Comparison of ENCODE assay signal across 10 cellular contexts in genomic region chr11:121652982-121653381, GRCh38.
DNase-seq lines count a peak whose midpoint lies in the region; ATAC-seq, FAIRE-seq and TF ChIP-seq lines count a peak whose summit lies in the region.
"Had no signal": no experiment of that assay in that cellular context is flagged by ENCODE, and none has a peak within 500 bp of the region (broad histone marks: within the 10 kb centered on the region; RNA-seq: fewer than 3 reads in every experiment).

No MANE protein-coding gene starts in this region.

- H3K9me3 Mint-ChIP-seq in GM23338 (peaks cover 12% of the 10 kb centered on the region; the same call in 2 of the 3 replicates), WTC11 (peaks cover 8% of the 10 kb centered on the region)

- 64 to 71% methylated on average over 3 of the region's 3 CpGs for WGBS in upper lobe of left lung, 2 donors

- peak; percentile 73 to 77 for TF ChIP-seq CTCF in GM23338 (conservative IDR thresholded peaks at IDR 0.05; ENCODE audit: low read depth in 2 of 2)
- TF ChIP-seq CTCF in WTC11 (IDR thresholded peaks at IDR 0.05): peak; percentile 16; the same call in 1 of the 2 replicates
- TF ChIP-seq CTCF in upper lobe of left lung (IDR thresholded peaks at IDR 0.05): no peak

- no peaks in the 10 kb centered on the region for H3K9me3 ChIP-seq in upper lobe of left lung

- H3K4me2 ChIP-seq in GM23338: no peak overlapping the region

- H3K36me3 ChIP-seq in GM23338 (ENCODE audit: insufficient read depth) (0 out of 2 replicates have a peak, but pooled peaks cover 3% of the 10 kb centered on the region), upper lobe of left lung (no peaks in the 10 kb centered on the region)

- H3K4me1 ChIP-seq in GM23338 (ENCODE audit: insufficient read depth) (peaks cover 35% of the 10 kb centered on the region), upper lobe of left lung (peaks cover 2 to 22% (median 14%) of the 10 kb centered on the region in 4 donors)

- TF ChIP-seq EP300 in upper lobe of left lung (IDR thresholded peaks at IDR 0.05): no peak

- no peaks in the 10 kb centered on the region for H3K79me2 ChIP-seq in GM23338 (replicated peaks; ENCODE audit: insufficient read depth)

- no peaks in the 10 kb centered on the region for H4K20me1 ChIP-seq in GM23338 (replicated peaks; ENCODE audit: insufficient read depth)

- ATAC-seq in GM23338 (peak; percentile 5; the same call in 2 of the 3 replicates), WTC11 (peak; percentile 13), upper lobe of left lung (ENCODE audit: low FRiP score in 2 of 2) (no peak)
- ATAC-seq: K562 had no signal

- H3K4me1 Mint-ChIP-seq in GM23338 (peaks cover 38% of the 10 kb centered on the region), WTC11 (peaks cover 46% of the 10 kb centered on the region)

- H3K4me3 ChIP-seq in GM23338 (no peak overlapping the region), upper lobe of left lung (no peak overlapping the region)
- H3K4me3 ChIP-seq: K562, skin epidermis had no signal

- 0 out of 2 replicates have a peak, but pooled peaks cover 1% of the 10 kb centered on the region for H3K9me2 ChIP-seq in GM23338 (ENCODE audit: insufficient read depth)

- 0 out of 2 replicates have a peak, but pooled peaks cover 11% of the 10 kb centered on the region for H3F3A ChIP-seq in GM23338 (replicated peaks; ENCODE audit: low read depth)

- DNase-seq in GM23338 (ENCODE audit: low spot score): peak; percentile 76
- no peak for DNase-seq in WTC11 (ENCODE audit: low spot score)
- peak; percentile 47 for DNase-seq in islet precursor cell
- no peak for DNase-seq in upper lobe of left lung
- DNase-seq in HuH-7.5 (ENCODE audit: low spot score): no peak
- no peak for DNase-seq in GF-D8 (lab: John Stamatoyannopoulos, UW)
- DNase-seq in NCI-H187 treated with DMSO at 0.1 percent for 48 hours (lab: John Stamatoyannopoulos, UW): no peak

- no peak overlapping the region for H3K27ac ChIP-seq in GM23338 (ENCODE audit: low read depth)
- H3K27ac ChIP-seq in upper lobe of left lung: no peak overlapping the region
- H3K27ac ChIP-seq: skin epidermis had no signal

- POLR2A ChIA-PET in WTC11 (lab: Charles Lee): no interaction called here

- H3K36me3 Mint-ChIP-seq in GM23338 (ENCODE audit: low read depth) (peaks cover 8% of the 10 kb centered on the region; the same call in 2 of the 3 replicates), WTC11 (peaks cover 6% of the 10 kb centered on the region)

- H2AFZ ChIP-seq in GM23338: no peak overlapping the region

- CTCF ChIA-PET in WTC11 (lab: Charles Lee): interaction anchor here (0.5 to 4.9 kb wide), 6 partner anchors 24 to 550 kb away, joined by 3 to 99 read pairs (median 3); no protein-coding TSS in a partner anchor

- H3K27ac Mint-ChIP-seq in GM23338: no peak overlapping the region
- H3K27ac Mint-ChIP-seq in WTC11: no peak overlapping the region

- H3K4me3 Mint-ChIP-seq in GM23338 (no peak overlapping the region), WTC11 (no peak overlapping the region)

- TF ChIP-seq POLR2A in upper lobe of left lung (IDR thresholded peaks at IDR 0.05): no peak

- FAIRE-seq in A204.1 (lab: Jason Lieb, UNC): peak; percentile 21
- FAIRE-seq: K562 had no signal

- H3K27me3 Mint-ChIP-seq in GM23338 (ENCODE audit: insufficient read depth, low read depth, poor library complexity) (peaks cover 22% of the 10 kb centered on the region), WTC11 (ENCODE audit: low read depth) (peaks cover 8% of the 10 kb centered on the region; the same call in 1 of the 2 replicates)

- H3K27me3 ChIP-seq in GM23338 (ENCODE audit: insufficient read depth) (no peaks in the 10 kb centered on the region), upper lobe of left lung (no peaks in the 10 kb centered on the region)

TF ChIP-seq in GM23338, 12 proteins besides CTCF, POLR2A, EP300 and RAD21 (continues in another document):
- TF ChIP-seq JUNB (IDR thresholded peaks at IDR 0.05; ENCODE audit: unreplicated experiment): no peak
- no peak for TF ChIP-seq ZNF114 (CRISPR knock-in tag; IDR thresholded peaks at IDR 0.05)
- TF ChIP-seq EZH2 (IDR thresholded peaks at IDR 0.05; ENCODE audit: low read depth, unreplicated experiment): no peak
- no peak for TF ChIP-seq CREB1 (CRISPR knock-in tag; IDR thresholded peaks at IDR 0.05; ENCODE audit: low read depth)
- no peak for TF ChIP-seq REST (IDR thresholded peaks at IDR 0.05; ENCODE audit: unreplicated experiment)
- TF ChIP-seq STAT1 (IDR thresholded peaks at IDR 0.05; ENCODE audit: unreplicated experiment): no peak
- TF ChIP-seq EZH2phosphoT487 (IDR thresholded peaks at IDR 0.05; ENCODE audit: unreplicated experiment): no peak
- no peak for TF ChIP-seq ETS1 (IDR thresholded peaks at IDR 0.05)

TF ChIP-seq in WTC11, 78 proteins besides CTCF, POLR2A, EP300 and RAD21:
- TF ChIP-seq GABPB1 (CRISPR knock-in tag; IDR thresholded peaks at IDR 0.05): no peak
- no peak for TF ChIP-seq ZNF423 (CRISPR knock-in tag; IDR thresholded peaks at IDR 0.05)
TF ChIP-seq in WTC11: peak in this region for 0.

Comparison
In these comparisons a context has a peak if more than half of its experiments do, and no peak if none do; other contexts are left out.
1. ATAC-seq: peak in GM23338 (single experiment) and WTC11 (single experiment); none in upper lobe of left lung (0 of 2).
2. DNase-seq: peak in GM23338 (single experiment) and islet precursor cell (single experiment); none in WTC11 (single experiment), upper lobe of left lung (0 of 2), HuH-7.5 (single experiment), GF-D8 (single experiment) and NCI-H187 treated with DMSO at 0.1 percent for 48 hours (single experiment).
3. CTCF ChIP-seq: peak in GM23338 (2 of 2) and WTC11 (single experiment); none in upper lobe of left lung (0 of 6).